In the genomic region with DNA sequence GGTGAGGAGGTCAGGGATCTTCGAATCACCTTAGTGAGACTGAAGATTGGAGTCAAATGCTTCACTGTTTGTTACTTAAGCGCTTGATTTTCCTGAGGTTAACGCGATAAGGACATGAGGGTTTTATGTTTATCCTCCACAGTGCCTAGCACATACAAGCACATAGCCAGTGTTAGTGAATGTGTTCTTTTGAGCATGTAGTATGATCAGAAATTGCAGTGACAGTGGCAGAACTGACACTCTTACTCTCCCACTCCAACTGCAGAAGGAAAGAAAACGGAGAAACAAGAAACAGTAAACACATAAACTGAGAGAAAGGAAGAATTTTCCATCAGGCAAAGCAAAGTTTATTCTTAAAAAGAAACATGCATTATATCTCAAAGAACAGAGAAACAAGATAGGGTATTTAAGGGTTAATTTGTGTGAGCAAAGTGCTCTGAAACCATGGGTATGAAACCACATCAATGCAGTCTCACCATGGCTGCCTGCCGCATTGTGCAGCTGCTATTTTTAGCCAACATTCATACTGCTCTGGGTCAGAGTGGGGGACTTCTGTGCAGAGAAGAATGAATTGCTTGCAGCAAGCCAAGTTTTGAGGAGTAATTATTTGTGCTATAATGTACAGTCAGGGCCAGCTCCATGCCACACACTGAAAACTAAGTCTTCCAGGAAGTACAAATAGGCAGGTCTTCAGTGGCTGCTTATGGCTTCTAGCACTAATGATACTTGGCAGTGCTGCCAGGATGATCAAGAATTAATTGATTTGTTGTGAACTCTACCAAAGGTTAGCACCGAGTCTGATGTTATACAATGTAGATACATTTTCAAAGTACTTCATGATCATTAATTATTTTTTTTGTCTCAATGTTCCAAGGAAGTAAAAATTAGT, we compare ENCODE assay signal across 8 cellular contexts.
DNase-seq lines count a peak whose midpoint lies in the region; ATAC-seq lines count a peak whose summit lies in the region.

No MANE protein-coding gene starts in this region.

- intact Hi-C loops in activated T-helper 2 cell treated with anti-CD3 and anti-CD28 coated beads, Interferon-gamma antibody, Interleukin-2, Interleukin-4, amounts not matched to agents 10 μg/mL and 5 μg/mL and 100 μg/mL, durations not matched to agents 14 hours and 24 hours and 36 hours (cut with micrococcal nuclease), result no loop called here

- H3K9me3 Mint-ChIP-seq in activated T-helper 2 cell treated with anti-CD3 and anti-CD28 coated beads, Interferon-gamma antibody, Interleukin-2, Interleukin-4, amounts not matched to agents 10 μg/mL and 5 μg/mL and 100 μg/mL, durations not matched to agents 14 hours and 24 hours and 36 hours, result peaks cover 14% of the 10 kb centered on the region

- ATAC-seq in GM19438 (IDR thresholded peaks at IDR 0.05; ENCODE audit: low read depth, unreplicated experiment) (peak; percentile 90), HG03354 (IDR thresholded peaks at IDR 0.05; ENCODE audit: poor library complexity, severe bottlenecking, unreplicated experiment) (peak; percentile 100)

- DNase-seq in EL (peak; percentile 69), renal cortical epithelial cell (ENCODE audit: low read depth) (peak; percentile 87), NCI-H1930 (lab: John Stamatoyannopoulos, UW) (no peak), dermis blood vessel endothelial cell (no peak)
- no peak for DNase-seq in activated T-helper 2 cell treated with anti-CD3 and anti-CD28 coated beads, Interferon-gamma antibody, Interleukin-2, Interleukin-4, amounts not matched to agents 10 μg/mL and 5 μg/mL and 100 μg/mL, durations not matched to agents 14 hours and 24 hours and 36 hours (ENCODE audit: low spot score)
- DNase-seq in effector CD8-positive, alpha-beta T cell (lab: John Stamatoyannopoulos, UW), result no peak

- H3K27me3 Mint-ChIP-seq in activated T-helper 2 cell treated with anti-CD3 and anti-CD28 coated beads, Interferon-gamma antibody, Interleukin-2, Interleukin-4, amounts not matched to agents 10 μg/mL and 5 μg/mL and 100 μg/mL, durations not matched to agents 14 hours and 24 hours and 36 hours (ENCODE audit: low read depth), result no peaks in the 10 kb centered on the region

- no peak overlapping the region for H3K4me3 Mint-ChIP-seq in activated T-helper 2 cell treated with anti-CD3 and anti-CD28 coated beads, Interferon-gamma antibody, Interleukin-2, Interleukin-4, amounts not matched to agents 10 μg/mL and 5 μg/mL and 100 μg/mL, durations not matched to agents 14 hours and 24 hours and 36 hours (ENCODE audit: low read depth)

- peak overlapping the region; percentile 5 for H3K27ac Mint-ChIP-seq in activated T-helper 2 cell treated with anti-CD3 and anti-CD28 coated beads, Interferon-gamma antibody, Interleukin-2, Interleukin-4, amounts not matched to agents 10 μg/mL and 5 μg/mL and 100 μg/mL, durations not matched to agents 14 hours and 24 hours and 36 hours

- H3K4me1 Mint-ChIP-seq in activated T-helper 2 cell treated with anti-CD3 and anti-CD28 coated beads, Interferon-gamma antibody, Interleukin-2, Interleukin-4, amounts not matched to agents 10 μg/mL and 5 μg/mL and 100 μg/mL, durations not matched to agents 14 hours and 24 hours and 36 hours (ENCODE audit: low read depth), result peaks cover 5% of the 10 kb centered on the region

- no peaks in the 10 kb centered on the region for H3K36me3 Mint-ChIP-seq in activated T-helper 2 cell treated with anti-CD3 and anti-CD28 coated beads, Interferon-gamma antibody, Interleukin-2, Interleukin-4, amounts not matched to agents 10 μg/mL and 5 μg/mL and 100 μg/mL, durations not matched to agents 14 hours and 24 hours and 36 hours (ENCODE audit: low read depth)

Comparison
In these comparisons a context has a peak if more than half of its experiments do, and no peak if none do; other contexts are left out.
1. DNase-seq: peak in EL (single experiment) and renal cortical epithelial cell (single experiment); none in activated T-helper 2 cell treated with anti-CD3 and anti-CD28 coated beads, Interferon-gamma antibody, Interleukin-2, Interleukin-4, amounts not matched to agents 10 μg/mL and 5 μg/mL and 100 μg/mL, durations not matched to agents 14 hours and 24 hours and 36 hours (single experiment), NCI-H1930 (0 of 2), dermis blood vessel endothelial cell (single experiment) and effector CD8-positive, alpha-beta T cell (single experiment).